Comparison of ENCODE assay signal across 1 cellular context in genomic region chr19:50959731-50960500, GRCh38.
TF ChIP-seq lines count a peak whose summit lies in the region.

No MANE protein-coding gene starts in this region.

TF ChIP-seq in K562, 482 proteins besides CTCF, POLR2A, EP300 and RAD21:
- TF ChIP-seq HNRNPLL (IDR thresholded peaks at IDR 0.05; ENCODE audit: low read depth, low read length, poor library complexity, severe bottlenecking) (no peak), ZNF263 (CRISPR knock-in tag; IDR thresholded peaks at IDR 0.05; ENCODE audit: borderline replicate concordance) (peak; percentile 94), MLLT1 (IDR thresholded peaks at IDR 0.05) (no peak), MCM7 (IDR thresholded peaks at IDR 0.05) (no peak), ILK (tag; IDR thresholded peaks at IDR 0.05; ENCODE audit: borderline replicate concordance, low read depth) (no peak), ZNF780A (CRISPR knock-in tag; IDR thresholded peaks at IDR 0.05) (no peak), RNF2 (IDR thresholded peaks at IDR 0.05) (no peak)
